ENCODE assay signal across 1 cellular context in genomic region chr14:23478109-23478698, GRCh38.
TF ChIP-seq lines count a peak whose summit lies in the region.

No MANE protein-coding gene starts in this region.

TF ChIP-seq in WTC11, 78 proteins besides CTCF, POLR2A, EP300 and RAD21 (continued from another document):
- no peak for TF ChIP-seq MAX (CRISPR knock-in tag; IDR thresholded peaks at IDR 0.05)
- TF ChIP-seq PREB (CRISPR knock-in tag; IDR thresholded peaks at IDR 0.05; ENCODE audit: borderline replicate concordance) = no peak
- TF ChIP-seq ZNF219 (CRISPR knock-in tag; IDR thresholded peaks at IDR 0.05; ENCODE audit: borderline replicate concordance) = no peak
